9 cellular contexts compared by ENCODE assay signal in genomic region chr17:81675515-81676221, GRCh38. TPM values are rescaled to one million over a fixed set of nuclear protein-coding genes. Genes with fewer than 3 reads are reported as not detected.
DNase-seq lines count a peak whose midpoint lies in the region; ATAC-seq and TF ChIP-seq lines count a peak whose summit lies in the region.
"Not testable (repeated sequence)": the region's sequence is repeated elsewhere in the genome, so short reads cannot be mapped to it uniquely, and the experiment has no call there.
"Had no signal": no experiment of that assay in that cellular context is flagged by ENCODE, and none has a peak within 500 bp of the region (broad histone marks: within the 10 kb centered on the region; RNA-seq: fewer than 3 reads in every experiment).

No MANE protein-coding gene starts in this region.

- H3K9me3 Mint-ChIP-seq in activated CD8-positive, alpha-beta memory T cell treated with anti-CD3 and anti-CD28 coated beads, Interleukin-2, amount 10 ng/mL, durations not matched to agents 7 days and 5 days (ENCODE audit: low read depth) = not testable (repeated sequence)

- DNase-seq in AG04449 (ENCODE audit: low read depth, low spot score); GM12864 (ENCODE audit: low read depth); MM.1S; RWPE2 (ENCODE audit: low spot score): not testable (repeated sequence)
- peak; percentile 55 for DNase-seq in activated CD8-positive, alpha-beta memory T cell treated with anti-CD3 and anti-CD28 coated beads, Interleukin-2, amount 10 ng/mL, durations not matched to agents 7 days and 5 days
- DNase-seq in dermis blood vessel endothelial cell (peak; percentile 53), iris pigment epithelial cell (ENCODE audit: low read depth) (peak; percentile 36), psoas muscle (peak in 1 of 2 donors; percentile 66)

- peaks cover 20% of the 10 kb centered on the region for H3K36me3 Mint-ChIP-seq in activated CD8-positive, alpha-beta memory T cell treated with anti-CD3 and anti-CD28 coated beads, Interleukin-2, amount 10 ng/mL, durations not matched to agents 7 days and 5 days

- not testable (repeated sequence) for H4K20me1 ChIP-seq in MM.1S (ENCODE audit: insufficient read depth, low read length)

- not testable (repeated sequence) for H3K27ac ChIP-seq in MM.1S (ENCODE audit: low read length); RWPE2 (ENCODE audit: poor library complexity, severe bottlenecking); psoas muscle

- intact Hi-C loops in psoas muscle (cut with DNase I) = not testable (repeated sequence)

- ATAC-seq in RWPE2 (ENCODE audit: low read depth); activated CD8-positive, alpha-beta memory T cell treated with anti-CD3 and anti-CD28 coated beads, Interleukin-2, amount 10 ng/mL, durations not matched to agents 7 days and 5 days: not testable (repeated sequence)
- peak in 1 of 4 donors; percentile 46 for ATAC-seq in psoas muscle

- H3K9me3 ChIP-seq in MM.1S (replicated peaks; ENCODE audit: insufficient read depth, low read length); RWPE2 (ENCODE audit: severe bottlenecking); psoas muscle: not testable (repeated sequence)

- H3F3A ChIP-seq in MM.1S (ENCODE audit: insufficient read depth, low read length) = not testable (repeated sequence)

- H3K4me1 Mint-ChIP-seq in activated CD8-positive, alpha-beta memory T cell treated with anti-CD3 and anti-CD28 coated beads, Interleukin-2, amount 10 ng/mL, durations not matched to agents 7 days and 5 days = not testable (repeated sequence)

- not testable (repeated sequence) for H3K27me3 ChIP-seq in MM.1S (replicated peaks; ENCODE audit: insufficient read depth, low read length); RWPE2 (ENCODE audit: insufficient read depth, poor library complexity, severe bottlenecking); psoas muscle (ENCODE audit: insufficient read depth in 3 of 3, low read length in 2 of 3)

- not testable (repeated sequence) for H3K9me2 ChIP-seq in MM.1S (replicated peaks; ENCODE audit: insufficient read depth, low read length)

- H2AFZ ChIP-seq in MM.1S (ENCODE audit: low read length) = not testable (repeated sequence)

- H3K4me1 ChIP-seq in MM.1S (ENCODE audit: low read length); RWPE2 (ENCODE audit: insufficient read depth, poor library complexity, severe bottlenecking); psoas muscle: not testable (repeated sequence)

- POLR2A ChIA-PET in AG04449 (lab: Yijun Ruan, JAX) = interaction anchor here (0.9 to 1.2 kb wide), 3 partner anchors 9 to 34 kb away, joined by 3 to 4 read pairs (median 4); partner anchors contain the start of genes CCDC137 and OXLD1

- H3K27ac Mint-ChIP-seq in activated CD8-positive, alpha-beta memory T cell treated with anti-CD3 and anti-CD28 coated beads, Interleukin-2, amount 10 ng/mL, durations not matched to agents 7 days and 5 days = not testable (repeated sequence)

- H3K4me3 Mint-ChIP-seq in activated CD8-positive, alpha-beta memory T cell treated with anti-CD3 and anti-CD28 coated beads, Interleukin-2, amount 10 ng/mL, durations not matched to agents 7 days and 5 days = not testable (repeated sequence)

- H3K27me3 Mint-ChIP-seq in activated CD8-positive, alpha-beta memory T cell treated with anti-CD3 and anti-CD28 coated beads, Interleukin-2, amount 10 ng/mL, durations not matched to agents 7 days and 5 days = not testable (repeated sequence)

- CTCF ChIA-PET in AG04449 (lab: Yijun Ruan, JAX) = interaction anchor here (0.8 to 1.9 kb wide), 9 partner anchors 8 to 179 kb away, joined by 3 to 9 read pairs (median 4); partner anchors contain the start of genes ARL16 and HGS
- CTCF ChIA-PET in activated CD8-positive, alpha-beta memory T cell treated with anti-CD3 and anti-CD28 coated beads, Interleukin-2, amount 10 ng/mL, durations not matched to agents 7 days and 5 days (lab: Charles Lee) = interaction anchor here (0.6 to 2.1 kb wide), 10 partner anchors 9 to 1102 kb away, joined by 3 to 7 read pairs (median 4); partner anchors contain the start of gene MRPL12

- WGBS in psoas muscle, 3 donors = 36 to 46% (median 43%) methylated on average over 18 of the region's 18 CpGs

- not testable (repeated sequence) for H3K79me2 ChIP-seq in MM.1S (ENCODE audit: low read length)

- not testable (repeated sequence) for H3K36me3 ChIP-seq in MM.1S (replicated peaks; ENCODE audit: insufficient read depth, low read length)
- peaks cover 40% of the 10 kb centered on the region for H3K36me3 ChIP-seq in RWPE2 (ENCODE audit: low read depth)
- peaks cover 0 to 34% of the 10 kb centered on the region in 2 donors for H3K36me3 ChIP-seq in psoas muscle (ENCODE audit: insufficient read depth in 1 of 2, low read depth in 1 of 2)

- H3K4me3 ChIP-seq in AG04449 (ENCODE audit: low read depth, low read length); GM12864 (ENCODE audit: low read depth, low read length); MM.1S (ENCODE audit: low read length); RWPE2 (ENCODE audit: severe bottlenecking); psoas muscle: not testable (repeated sequence)

- peak; percentile 40 for TF ChIP-seq CTCF in AG04449 (IDR thresholded peaks at IDR 0.05; ENCODE audit: insufficient read depth, low read length, missing control alignments)
- peak; percentile 64 for TF ChIP-seq CTCF in GM12864 (IDR thresholded peaks at IDR 0.05; ENCODE audit: low read depth, low read length, missing control alignments)
- TF ChIP-seq CTCF in MM.1S (IDR thresholded peaks at IDR 0.05; ENCODE audit: low read length) = peak; percentile 38
- TF ChIP-seq CTCF in RWPE2 (IDR thresholded peaks at IDR 0.05; ENCODE audit: poor library complexity, severe bottlenecking) = peak; percentile 66
- peak; percentile 60 for TF ChIP-seq CTCF in psoas muscle (IDR thresholded peaks at IDR 0.05)

- not testable (repeated sequence) for H3K4me2 ChIP-seq in MM.1S (ENCODE audit: low read depth, low read length)

- H3K9ac ChIP-seq in MM.1S (ENCODE audit: low read length) = not testable (repeated sequence)

RNA-seq across cellular contexts. Expression of gene ARL16, which starts 7.9 kb away (rescaled TPM):
- 10 to 100 TPM; 14.9 to 15.4 TPM for total RNA-seq in activated CD8-positive, alpha-beta memory T cell treated with anti-CD3 and anti-CD28 coated beads, Interleukin-2, amount 10 ng/mL, durations not matched to agents 7 days and 5 days
- total RNA-seq in dermis blood vessel endothelial cell (21.0 and 25.2 TPM in 2 replicates), psoas muscle (10 to 100 TPM in 3 of 4 donors, 1 to 10 TPM in 1; 7.8 to 15.6 (median 11.9) TPM)
- polyA plus RNA-seq in psoas muscle = 10 to 100 TPM; 23.2 to 29.3 (median 29.1) TPM

RNA-seq across cellular contexts. Expression of gene HGS, which starts 8.1 kb away (rescaled TPM):
- 100 to 1,000 TPM; 145 to 159 TPM for total RNA-seq in activated CD8-positive, alpha-beta memory T cell treated with anti-CD3 and anti-CD28 coated beads, Interleukin-2, amount 10 ng/mL, durations not matched to agents 7 days and 5 days
- total RNA-seq in dermis blood vessel endothelial cell (59.7 and 98.5 TPM in 2 replicates), psoas muscle (10 to 100 TPM; 38.6 to 74.5 (median 56.5) TPM)
- 100 to 1,000 TPM in 2 of 3 donors, 10 to 100 TPM in 1; 62.3 to 158 (median 139) TPM for polyA plus RNA-seq in psoas muscle

RNA-seq across cellular contexts. Expression of gene CCDC137, which starts 9.1 kb away (rescaled TPM):
- 10 to 100 TPM; 37.4 to 42.3 TPM for total RNA-seq in activated CD8-positive, alpha-beta memory T cell treated with anti-CD3 and anti-CD28 coated beads, Interleukin-2, amount 10 ng/mL, durations not matched to agents 7 days and 5 days
- total RNA-seq in dermis blood vessel endothelial cell = 11.1 and 14.1 TPM in 2 replicates
- 10 to 100 TPM in 1 of 4 donors, 1 to 10 TPM in 3; 4.8 to 14.9 (median 8.6) TPM for total RNA-seq in psoas muscle
- 10 to 100 TPM; 11.3 to 47.4 (median 28.5) TPM for polyA plus RNA-seq in psoas muscle

RNA-seq across cellular contexts. Expression of gene OXLD1, which starts 9.3 kb away (rescaled TPM):
- 10 to 100 TPM; 57.9 to 68.5 TPM for total RNA-seq in activated CD8-positive, alpha-beta memory T cell treated with anti-CD3 and anti-CD28 coated beads, Interleukin-2, amount 10 ng/mL, durations not matched to agents 7 days and 5 days
- 25.2 and 45.1 TPM in 2 replicates for total RNA-seq in dermis blood vessel endothelial cell
- 10 to 100 TPM; 15.5 to 23.6 (median 20.5) TPM for total RNA-seq in psoas muscle
- polyA plus RNA-seq in psoas muscle = 10 to 100 TPM; 35.1 to 44.9 (median 39.8) TPM

RNA-seq across cellular contexts. Expression of gene PDE6G, which starts 19.3 kb away (rescaled TPM):
- 10 to 100 TPM; 12.0 to 12.5 TPM for total RNA-seq in activated CD8-positive, alpha-beta memory T cell treated with anti-CD3 and anti-CD28 coated beads, Interleukin-2, amount 10 ng/mL, durations not matched to agents 7 days and 5 days
- total RNA-seq in dermis blood vessel endothelial cell (3.4 and 4.1 TPM in 2 replicates), psoas muscle (under 1 TPM in 1 of 4 donors, not detected in 3; 0.64 TPM)
- polyA plus RNA-seq in psoas muscle = 1 to 10 TPM in 1 of 3 donors, under 1 TPM in 2; 0.25 to 1.5 (median 0.56) TPM
- polyA plus RNA-seq: right cardiac atrium had no signal
